1 cellular context compared by ENCODE assay signal in the genomic region with DNA sequence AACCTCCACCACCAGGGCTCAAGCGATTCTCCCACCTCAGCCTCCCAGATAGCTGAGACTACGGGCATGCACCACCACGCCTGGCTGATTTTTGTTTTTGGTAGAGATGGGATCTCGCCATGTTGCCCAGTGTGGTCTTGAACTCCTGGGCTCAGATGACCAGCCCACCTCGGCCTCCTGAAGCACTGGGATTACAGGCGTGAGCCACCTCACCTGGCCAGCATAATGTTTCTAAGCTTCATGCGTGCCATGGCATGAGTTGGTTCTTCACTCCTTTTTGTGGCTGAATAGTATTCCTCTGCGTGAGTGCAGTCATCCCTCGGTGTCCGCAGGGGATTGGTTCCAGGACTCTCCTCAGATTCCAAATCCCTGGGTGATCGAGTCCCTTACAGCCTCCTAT.
TF ChIP-seq lines count a peak whose summit lies in the region.

No MANE protein-coding gene starts in this region.

TF ChIP-seq in HepG2, 621 proteins besides CTCF, POLR2A, EP300 and RAD21:
- TF ChIP-seq ZNF121 (CRISPR knock-in tag; IDR thresholded peaks at IDR 0.05), result peak; percentile 77; the same call in 1 of the 2 replicates
- TF ChIP-seq ZIK1 (CRISPR knock-in tag; IDR thresholded peaks at IDR 0.05; ENCODE audit: borderline replicate concordance, low read depth), result no peak
- peak; percentile 62; the same call in 1 of the 2 replicates for TF ChIP-seq ZMYM3 (CRISPR knock-in tag; IDR thresholded peaks at IDR 0.05)
- TF ChIP-seq, protein P1, sequence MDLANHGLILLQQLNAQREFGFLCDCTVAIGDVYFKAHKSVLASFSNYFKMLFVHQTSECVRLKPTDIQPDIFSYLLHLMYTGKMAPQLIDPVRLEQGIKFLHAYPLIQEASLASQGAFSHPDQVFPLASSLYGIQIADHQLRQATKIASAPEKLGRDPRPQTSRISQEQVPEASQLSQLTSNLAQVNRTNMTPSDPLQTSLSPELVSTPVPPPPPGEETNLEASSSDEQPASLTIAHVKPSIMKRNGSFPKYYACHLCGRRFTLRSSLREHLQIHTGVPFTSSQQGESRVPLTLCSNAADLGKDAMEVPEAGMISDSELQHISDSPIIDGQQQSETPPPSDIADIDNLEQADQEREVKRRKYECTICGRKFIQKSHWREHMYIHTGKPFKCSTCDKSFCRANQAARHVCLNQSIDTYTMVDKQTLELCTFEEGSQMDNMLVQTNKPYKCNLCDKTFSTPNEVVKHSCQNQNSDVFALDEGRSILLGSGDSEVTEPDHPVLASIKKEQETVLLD (CRISPR knock-in tag; IDR thresholded peaks at IDR 0.05; ENCODE audit: low read depth), result 0 out of 2 replicates have a peak, but pooled peaks have one; percentile 18
